ENCODE assay signal across 17 cellular contexts in genomic region chr10:4983615-4984216, GRCh38. TPM values are rescaled to one million over a fixed set of nuclear protein-coding genes. Genes with fewer than 3 reads are reported as not detected.
A peak's percentile ranks its signal among the peaks of the same experiment; 100 is the strongest.
DNase-seq lines count a peak whose midpoint lies in the region; ATAC-seq, FAIRE-seq and TF ChIP-seq lines count a peak whose summit lies in the region.
"Had no signal": no experiment of that assay in that cellular context is flagged by ENCODE, and none has a peak within 500 bp of the region (broad histone marks: within the 10 kb centered on the region; RNA-seq: fewer than 3 reads in every experiment).

No MANE protein-coding gene starts in this region.

- no peaks in the 10 kb centered on the region for H3K4me1 Mint-ChIP-seq in T-helper 1 cell treated with Interleukin-12 subunit alpha and Interleukin-12 subunit beta and Interleukin-4 antibody, amounts not matched to agents 30 μg/mL and 1 μg/mL, for 36 hours (ENCODE audit: low read depth)

- no peaks in the 10 kb centered on the region for H3K79me2 ChIP-seq in HepG2 (ENCODE audit: insufficient read depth, low read length)

- no peaks in the 10 kb centered on the region for H3K36me3 Mint-ChIP-seq in T-helper 1 cell treated with Interleukin-12 subunit alpha and Interleukin-12 subunit beta and Interleukin-4 antibody, amounts not matched to agents 30 μg/mL and 1 μg/mL, for 36 hours (ENCODE audit: low read depth)
- H3K36me3 Mint-ChIP-seq: CD4-positive, CD25-positive, alpha-beta regulatory T cell had no signal

- CTCF ChIA-PET in HepG2 (lab: Yijun Ruan, JAX; ENCODE audit: low intra/inter-chr PET ratio, low total read pairs), result interaction anchor here (6.0 kb wide), 1 partner anchor 134 kb away, joined by 89 read pairs; no protein-coding TSS in a partner anchor

- H3K36me3 ChIP-seq in HepG2 (replicated peaks in 1 of 2; ENCODE audit: control insufficient read depth in 1 of 2, insufficient read depth in 2 of 2, low read length in 2 of 2) (peaks cover 0 to 3% of the 10 kb centered on the region in 2 experiments; a peak in 1 of 5 replicates), stomach (peaks cover under 1 to 17% (median 6%) of the 10 kb centered on the region in 4 donors)
- H3K36me3 ChIP-seq: BLaER1 treated with 17β-estradiol and CSF1 and Interleukin-3, amounts not matched to agents 10 nM and 100 nM had no signal

- H3K27ac ChIP-seq in HepG2 (ENCODE audit: extremely low read length, insufficient read depth, low read length) (no peak overlapping the region), stomach (peak overlapping the region in 3 of 5 donors; percentile 75 to 90 (median 84))
- H3K27ac ChIP-seq: BLaER1 treated with 17β-estradiol and CSF1 and Interleukin-3, amounts not matched to agents 10 nM and 100 nM had no signal

- no peak overlapping the region for H2AFZ ChIP-seq in HepG2 (ENCODE audit: low read length)

- POLR2A ChIA-PET in HepG2 (lab: Yijun Ruan, JAX), result interaction anchor here (1.0 to 2.0 kb wide), 4 partner anchors 22 to 134 kb away, joined by 3 to 6 read pairs (median 4); no protein-coding TSS in a partner anchor

- TF ChIP-seq CTCF in epithelial cell of esophagus (IDR thresholded peaks at IDR 0.05; ENCODE audit: insufficient read depth, low read depth, low read length, missing control alignments), result no peak
- TF ChIP-seq CTCF in HepG2 (CRISPR knock-in tag; IDR thresholded peaks at IDR 0.05), result no peak
- TF ChIP-seq CTCF in stomach (IDR thresholded peaks at IDR 0.05), result no peak

- in situ Hi-C loops in HepG2 (cut with HindIII; ENCODE audit: extremely low pct_ligation_motif_present, low pct_unique_long_range_greater_than_20kb), result loop anchor here (5.0 to 10.0 kb wide), 2 partner anchors 136 to 401 kb away; no protein-coding TSS in a partner anchor

- DNase-seq in T-helper 1 cell, result no peak
- DNase-seq in epithelial cell of esophagus (ENCODE audit: low read depth), result peak; percentile 17
- peak; percentile 15 for DNase-seq in HepG2 (ENCODE audit: low spot score)
- no peak for DNase-seq in stomach
- no peak for DNase-seq in SW480 (ENCODE audit: low spot score)
- DNase-seq in HTR-8/SVneo (ENCODE audit: insufficient read length, low spot score), result no peak
- no peak for DNase-seq in NOMO-1 treated with dmso at 0.1 percent for 144 hours (lab: John Stamatoyannopoulos, UW; ENCODE audit: unreplicated experiment)
- DNase-seq: 8988T; ACHN; Calu3; CD4-positive, CD25-positive, alpha-beta regulatory T cell; DMS 273 treated with DMSO at 0.1 percent for 48 hours; GOT3; H9; IMR-90 had no signal

- TF ChIP-seq POLR2A in HepG2 (IDR thresholded peaks at IDR 0.05; ENCODE audit: insufficient read depth in 1 of 2, low read depth in 2 of 2, low read length in 2 of 2) (peak; percentile 24 to 33; a peak in 3 of 4 replicates), stomach (IDR thresholded peaks at IDR 0.05) (no peak)

- no peak overlapping the region for H3K4me2 ChIP-seq in HepG2 (ENCODE audit: low read depth, low read length)
- H3K4me2 ChIP-seq: BLaER1 treated with 17β-estradiol and CSF1 and Interleukin-3, amounts not matched to agents 10 nM and 100 nM had no signal

- no peak overlapping the region for H3K4me3 Mint-ChIP-seq in T-helper 1 cell treated with Interleukin-12 subunit alpha and Interleukin-12 subunit beta and Interleukin-4 antibody, amounts not matched to agents 30 μg/mL and 1 μg/mL, for 36 hours
- H3K4me3 Mint-ChIP-seq: CD4-positive, CD25-positive, alpha-beta regulatory T cell; H9 had no signal

- no TSS peak for BruUV-seq in HepG2 (replicated peaks; lab: Mats Ljungman, UMichigan)

- peak; percentile 10 for ATAC-seq in HepG2

- H3K27me3 Mint-ChIP-seq in T-helper 1 cell treated with Interleukin-12 subunit alpha and Interleukin-12 subunit beta and Interleukin-4 antibody, amounts not matched to agents 30 μg/mL and 1 μg/mL, for 36 hours (ENCODE audit: low read depth), result no peaks in the 10 kb centered on the region
- H3K27me3 Mint-ChIP-seq: CD4-positive, CD25-positive, alpha-beta regulatory T cell had no signal

- H3K27me3 ChIP-seq in HepG2 (ENCODE audit: control insufficient read depth in 1 of 2, insufficient read depth in 2 of 2, low read length in 2 of 2) (no peaks in the 10 kb centered on the region), stomach (no peaks in the 10 kb centered on the region)
- H3K27me3 ChIP-seq: BLaER1 treated with 17β-estradiol and CSF1 and Interleukin-3, amounts not matched to agents 10 nM and 100 nM had no signal

- H4K20me1 ChIP-seq in HepG2 (ENCODE audit: insufficient read depth, low read length), result no peaks in the 10 kb centered on the region
- H4K20me1 ChIP-seq: BLaER1 treated with 17β-estradiol and CSF1 and Interleukin-3, amounts not matched to agents 10 nM and 100 nM had no signal

- H3K9me3 Mint-ChIP-seq in T-helper 1 cell treated with Interleukin-12 subunit alpha and Interleukin-12 subunit beta and Interleukin-4 antibody, amounts not matched to agents 30 μg/mL and 1 μg/mL, for 36 hours, result no peaks in the 10 kb centered on the region
- H3K9me3 Mint-ChIP-seq: CD4-positive, CD25-positive, alpha-beta regulatory T cell had no signal

- no peak for TF ChIP-seq RAD21 in HepG2 (CRISPR knock-in tag; IDR thresholded peaks at IDR 0.05)

- intact Hi-C loops in HepG2 (cut with micrococcal nuclease; ENCODE audit: unreplicated experiment), result loop anchor here (1.0 to 10.0 kb wide), 2 partner anchors 19 to 451 kb away; no protein-coding TSS in a partner anchor
- intact Hi-C loops in stomach (cut with DNase I; ENCODE audit: low total_unique reads), result no loop called here

- H3K9me3 ChIP-seq in HepG2 (ENCODE audit: low read length) (no peaks in the 10 kb centered on the region), stomach (no peaks in the 10 kb centered on the region)

- WGBS in HepG2 (ENCODE audit: low lambda C conversion rate), result 96% methylated on average over 3 of the region's 5 CpGs
- 89 to 98% (median 96%) methylated on average over 5 of the region's 5 CpGs for WGBS in stomach, 5 donors

- FAIRE-seq in HepG2 (lab: Jason Lieb, UNC) (no peak), HTR-8/SVneo (lab: Jason Lieb, UNC) (no peak)

- H3K4me3 ChIP-seq in epithelial cell of esophagus (ENCODE audit: low read length) (no peak overlapping the region), HepG2 (replicated peaks in 1 of 3; ENCODE audit: insufficient read depth in 1 of 3, low read depth in 2 of 3, low read length in 3 of 3) (no peak overlapping the region), stomach (no peak overlapping the region)
- H3K4me3 ChIP-seq: BLaER1 treated with 17β-estradiol and CSF1 and Interleukin-3, amounts not matched to agents 10 nM and 100 nM had no signal

- no peak for TF ChIP-seq EP300 in HepG2 (IDR thresholded peaks at IDR 0.05; ENCODE audit: low read depth in 2 of 2, low read length in 2 of 2)
- TF ChIP-seq EP300 in HepG2 (CRISPR knock-in tag; IDR thresholded peaks at IDR 0.05; ENCODE audit: borderline replicate concordance), result no peak
- no peak for TF ChIP-seq EP300 in stomach (IDR thresholded peaks at IDR 0.05)

- H3K27ac Mint-ChIP-seq in T-helper 1 cell treated with Interleukin-12 subunit alpha and Interleukin-12 subunit beta and Interleukin-4 antibody, amounts not matched to agents 30 μg/mL and 1 μg/mL, for 36 hours, result peak overlapping the region; percentile 36
- H3K27ac Mint-ChIP-seq: CD4-positive, CD25-positive, alpha-beta regulatory T cell; H9 had no signal

- H3K9ac ChIP-seq in HepG2 (ENCODE audit: insufficient read depth, low read depth, low read length), result no peak overlapping the region
- H3K9ac ChIP-seq: BLaER1 treated with 17β-estradiol and CSF1 and Interleukin-3, amounts not matched to agents 10 nM and 100 nM had no signal

- H3K4me1 ChIP-seq in HepG2 (ENCODE audit: insufficient read depth, low read length) (peaks cover 15% of the 10 kb centered on the region), stomach (peaks cover 0 to 36% (median 16%) of the 10 kb centered on the region in 4 donors)

RNA-seq across cellular contexts. Expression of gene AKR1C2, which starts 19.9 kb away (rescaled TPM):
- total RNA-seq in HepG2 (2016; rRNA removed; fragmentation: Illumina TruSeq; extraction: Trizol) (900 and 1,454 TPM in 2 replicates), stomach (100 to 1,000 TPM in 2 of 5 donors, 10 to 100 TPM in 3; 30.4 to 168 (median 64.8) TPM)
- 163 and 172 TPM in 2 replicates for total RNA-seq in HepG2 (2016; cell fraction: cytosol; rRNA removed; fragmentation: Illumina TruSeq; extraction: Trizol; ENCODE audit: low read depth)
- total RNA-seq in HepG2 (2016; cell fraction: insoluble cytoplasmic fraction; rRNA removed; fragmentation: Illumina TruSeq; extraction: Trizol), result 917 and 1,471 TPM in 2 replicates
- 212 and 232 TPM in 2 replicates for total RNA-seq in HepG2 (2016; cell fraction: membrane; rRNA removed; fragmentation: Illumina TruSeq; extraction: Trizol)
- total RNA-seq in HepG2 (2016; cell fraction: nucleus; rRNA removed; fragmentation: Illumina TruSeq; extraction: Trizol), result 280 and 324 TPM in 2 replicates
- polyA plus RNA-seq in HepG2 (2011; rRNA removed) (119 and 140 TPM in 2 replicates), stomach (100 to 1,000 TPM in 1 of 3 donors, 10 to 100 TPM in 2; 40.0 to 507 (median 61.5) TPM)
- 90.1 and 101 TPM in 2 replicates for polyA plus RNA-seq in HepG2 (2011; cell fraction: cytosol; rRNA removed)
- 40.5 and 42.4 TPM in 2 replicates for polyA plus RNA-seq in HepG2 (2011; cell fraction: nucleus; rRNA removed)
- polyA plus RNA-seq in HepG2 (2012), result 278 and 553 TPM in 2 replicates
- 180 and 201 TPM in 2 replicates for polyA plus RNA-seq in HepG2 (2016; cell fraction: cytosol; fragmentation: Illumina TruSeq; extraction: Trizol; ENCODE audit: low read depth)
- polyA plus RNA-seq in HepG2 (2016; cell fraction: insoluble cytoplasmic fraction; fragmentation: Illumina TruSeq; extraction: Trizol; ENCODE audit: low read depth), result 1,564 and 1,598 TPM in 2 replicates
- 191 and 221 TPM in 2 replicates for polyA plus RNA-seq in HepG2 (2016; cell fraction: membrane; fragmentation: Illumina TruSeq; extraction: Trizol; ENCODE audit: low read depth)
- 438 and 449 TPM in 2 replicates for polyA plus RNA-seq in HepG2 (2016; cell fraction: nucleus; fragmentation: Illumina TruSeq; extraction: Trizol; ENCODE audit: insufficient read depth, low read depth)
- polyA minus RNA-seq in HepG2 (2011; rRNA and poly(A)+ RNA removed; ENCODE audit: low replicate concordance), result 5.2 and 46.8 TPM in 2 replicates
- polyA minus RNA-seq in HepG2 (2011; cell fraction: cytosol; rRNA and poly(A)+ RNA removed), result 39.8 and 42.3 TPM in 2 replicates
- polyA minus RNA-seq in HepG2 (2011; cell fraction: nucleus; rRNA and poly(A)+ RNA removed), result 57.6 and 75.3 TPM in 2 replicates
- total RNA-seq: CD4-positive, CD25-positive, alpha-beta regulatory T cell had no signal
- polyA plus RNA-seq: CD4-positive, CD25-positive, alpha-beta regulatory T cell had no signal

RNA-seq across cellular contexts. Expression of gene AKR1C1, which starts 20.5 kb away (rescaled TPM):
- total RNA-seq in HepG2 (2016; rRNA removed; fragmentation: Illumina TruSeq; extraction: Trizol) (2,238 and 3,445 TPM in 2 replicates), stomach (100 to 1,000 TPM in 1 of 5 donors, 10 to 100 TPM in 4; 17.4 to 227 (median 63.4) TPM)
- total RNA-seq in HepG2 (2016; cell fraction: cytosol; rRNA removed; fragmentation: Illumina TruSeq; extraction: Trizol; ENCODE audit: low read depth), result 260 and 286 TPM in 2 replicates
- total RNA-seq in HepG2 (2016; cell fraction: insoluble cytoplasmic fraction; rRNA removed; fragmentation: Illumina TruSeq; extraction: Trizol), result 2,230 and 3,407 TPM in 2 replicates
- total RNA-seq in HepG2 (2016; cell fraction: membrane; rRNA removed; fragmentation: Illumina TruSeq; extraction: Trizol), result 374 and 428 TPM in 2 replicates
- 793 and 846 TPM in 2 replicates for total RNA-seq in HepG2 (2016; cell fraction: nucleus; rRNA removed; fragmentation: Illumina TruSeq; extraction: Trizol)
- polyA plus RNA-seq in HepG2 (2011; rRNA removed) (885 and 948 TPM in 2 replicates), stomach (100 to 1,000 TPM; 110 to 378 (median 130) TPM)
- polyA plus RNA-seq in HepG2 (2011; cell fraction: cytosol; rRNA removed), result 828 and 865 TPM in 2 replicates
- 305 and 371 TPM in 2 replicates for polyA plus RNA-seq in HepG2 (2011; cell fraction: nucleus; rRNA removed)
- polyA plus RNA-seq in HepG2 (2012), result 1,096 and 2,304 TPM in 2 replicates
- 300 and 314 TPM in 2 replicates for polyA plus RNA-seq in HepG2 (2016; cell fraction: cytosol; fragmentation: Illumina TruSeq; extraction: Trizol; ENCODE audit: low read depth)
- polyA plus RNA-seq in HepG2 (2016; cell fraction: insoluble cytoplasmic fraction; fragmentation: Illumina TruSeq; extraction: Trizol; ENCODE audit: low read depth), result 3,286 and 3,327 TPM in 2 replicates
- 290 and 331 TPM in 2 replicates for polyA plus RNA-seq in HepG2 (2016; cell fraction: membrane; fragmentation: Illumina TruSeq; extraction: Trizol; ENCODE audit: low read depth)
- 1,050 and 1,147 TPM in 2 replicates for polyA plus RNA-seq in HepG2 (2016; cell fraction: nucleus; fragmentation: Illumina TruSeq; extraction: Trizol; ENCODE audit: insufficient read depth, low read depth)
- polyA minus RNA-seq in HepG2 (2011; rRNA and poly(A)+ RNA removed; ENCODE audit: low replicate concordance), result 2.0 and 396 TPM in 2 replicates
- 248 and 276 TPM in 2 replicates for polyA minus RNA-seq in HepG2 (2011; cell fraction: cytosol; rRNA and poly(A)+ RNA removed)
- 488 and 587 TPM in 2 replicates for polyA minus RNA-seq in HepG2 (2011; cell fraction: nucleus; rRNA and poly(A)+ RNA removed)

Comparison
In these comparisons a context has a peak if more than half of its experiments do, and no peak if none do; other contexts are left out.
1. DNase-seq: peak in epithelial cell of esophagus (single experiment) and HepG2 (single experiment); none in T-helper 1 cell (0 of 5), stomach (single experiment), SW480 (single experiment), HTR-8/SVneo (single experiment) and NOMO-1 treated with dmso at 0.1 percent for 144 hours (single experiment).
2. POLR2A ChIP-seq: peak in HepG2 (2 of 2); none in stomach (0 of 4).